25 cellular contexts compared by ENCODE assay signal in genomic region chr10:1292611-1293021, GRCh38.
DNase-seq lines count a peak whose midpoint lies in the region; TF ChIP-seq lines count a peak whose summit lies in the region.
"Had no signal": no experiment of that assay in that cellular context is flagged by ENCODE, and none has a peak within 500 bp of the region (broad histone marks: within the 10 kb centered on the region; RNA-seq: fewer than 3 reads in every experiment).

No MANE protein-coding gene starts in this region.

- H3K27me3 ChIP-seq in HUES64 (ENCODE audit: insufficient read depth, low read length) = no peaks in the 10 kb centered on the region
- H3K27me3 ChIP-seq in ascending aorta = no peaks in the 10 kb centered on the region
- H3K27me3 ChIP-seq: testis had no signal

- H3K36me3 ChIP-seq in HUES64 (ENCODE audit: insufficient read depth, low read length) (no peaks in the 10 kb centered on the region), ascending aorta (no peaks in the 10 kb centered on the region)
- H3K36me3 ChIP-seq: HAP-1 had no signal

- WGBS in HUES64 = 73% methylated on average over 13 of the region's 13 CpGs

- H3K4me3 Mint-ChIP-seq in chondrocyte (ENCODE audit: unreplicated experiment) = no peak overlapping the region
- H3K4me3 Mint-ChIP-seq: activated CD4-positive, alpha-beta T cell treated with anti-CD3 and anti-CD28 coated beads for 36 hours; CD4-positive, CD25-positive, alpha-beta regulatory T cell; naive B cell had no signal

- intact Hi-C loops in ascending aorta (cut with DNase I) = no loop called here

- H3K9me3 ChIP-seq in HUES64 (ENCODE audit: insufficient read depth, low read depth, low read length) = no peaks in the 10 kb centered on the region
- H3K9me3 ChIP-seq in ascending aorta = no peaks in the 10 kb centered on the region
- H3K9me3 ChIP-seq: HAP-1, testis had no signal

- peaks cover 2% of the 10 kb centered on the region for H3K36me3 Mint-ChIP-seq in chondrocyte (ENCODE audit: low read depth)
- H3K36me3 Mint-ChIP-seq: CD4-positive, CD25-positive, alpha-beta regulatory T cell had no signal

- peak overlapping the region; percentile 51; the same call in 1 of the 2 replicates for H3K27ac ChIP-seq in HUES64 (ENCODE audit: low read depth, low read length)
- no peak overlapping the region for H3K27ac ChIP-seq in ascending aorta
- H3K27ac ChIP-seq: foreskin keratinocyte, testis had no signal

- H3K9ac ChIP-seq in HUES64 (ENCODE audit: low read depth, low read length) = no peak overlapping the region

- peaks cover 60% of the 10 kb centered on the region for H3K4me1 Mint-ChIP-seq in chondrocyte (ENCODE audit: low read depth)

- H3K9me3 Mint-ChIP-seq in chondrocyte (ENCODE audit: low read depth) = peaks cover 3% of the 10 kb centered on the region

- TF ChIP-seq CTCF in chondrocyte (IDR thresholded peaks at IDR 0.05) = no peak
- TF ChIP-seq CTCF in ascending aorta (IDR thresholded peaks at IDR 0.05) = no peak

- peak overlapping the region; percentile 67 for H3K27ac Mint-ChIP-seq in chondrocyte (ENCODE audit: unreplicated experiment)
- H3K27ac Mint-ChIP-seq: activated CD4-positive, alpha-beta T cell treated with anti-CD3 and anti-CD28 coated beads for 36 hours; CD4-positive, CD25-positive, alpha-beta regulatory T cell; naive B cell had no signal

- H3K4me1 ChIP-seq in HUES64 (ENCODE audit: insufficient read depth, low read length) = peaks cover 21% of the 10 kb centered on the region
- no peaks in the 10 kb centered on the region for H3K4me1 ChIP-seq in ascending aorta
- H3K4me1 ChIP-seq: foreskin keratinocyte had no signal

- H3K27me3 Mint-ChIP-seq in chondrocyte (ENCODE audit: low read depth) = no peaks in the 10 kb centered on the region

- H3K4me3 ChIP-seq in HUES64 (ENCODE audit: low read length) (no peak overlapping the region), ascending aorta (no peak overlapping the region)
- H3K4me3 ChIP-seq: HAP-1, K562, testis had no signal

- DNase-seq in chondrocyte (ENCODE audit: low spot score) (no peak), left kidney (ENCODE audit: low read depth, low spot score) (peak; percentile 68), retina (peak; percentile 60), ascending aorta (ENCODE audit: low spot score in 2 of 2) (no peak), NCI-H774 (lab: John Stamatoyannopoulos, UW) (no peak), NCI-H446 treated with DMSO at 0.1 percent for 48 hours (lab: John Stamatoyannopoulos, UW) (no peak), COR-L47 (lab: John Stamatoyannopoulos, UW) (no peak)
- DNase-seq: activated CD4-positive, alpha-beta T cell treated with anti-CD3 and anti-CD28 coated beads for 36 hours; activated naive CD4-positive, alpha-beta T cell treated with anti-CD3 and anti-CD28 coated beads, Interleukin-2, amount 50 U/mL, for 16 hours; anterior cingulate cortex; CD4-positive, CD25-positive, alpha-beta regulatory T cell; central memory CD4-positive, alpha-beta T cell; DMS53; erythroblast; foreskin keratinocyte; GF-D8; mammary epithelial cell; naive B cell; NCI-H226; OCI-M1; stimulated activated CD4-positive, alpha-beta T cell treated with anti-CD3 and anti-CD28 coated beads, Interleukin-1b, Interleukin-23, amount 100 ng/mL, for 48 hours had no signal

Comparison
In these comparisons a context has a peak if more than half of its experiments do, and no peak if none do; other contexts are left out.
1. DNase-seq: peak in left kidney (single experiment) and retina (single experiment); none in chondrocyte (single experiment), ascending aorta (0 of 2), NCI-H774 (single experiment), NCI-H446 treated with DMSO at 0.1 percent for 48 hours (single experiment) and COR-L47 (single experiment).